ENCODE assay signal across 13 cellular contexts in the genomic region with DNA sequence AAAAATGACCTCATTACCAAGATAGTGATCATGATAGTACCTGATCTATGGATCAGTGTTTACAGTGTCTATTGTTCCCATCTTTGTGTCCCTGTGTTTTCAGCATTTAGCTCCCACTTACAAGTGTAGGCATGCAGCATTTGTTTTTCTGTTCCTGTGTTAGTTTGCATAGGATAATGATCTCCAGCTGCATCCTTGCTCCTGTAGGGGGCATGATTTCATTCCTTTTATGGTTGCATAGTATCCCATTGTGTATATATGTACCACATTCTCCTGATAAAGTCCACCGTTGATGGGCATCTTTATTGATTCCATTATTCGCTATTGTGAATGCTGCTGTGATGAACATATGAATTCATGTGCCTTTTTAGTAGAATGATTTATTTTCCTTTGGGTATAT.
DNase-seq lines count a peak whose midpoint lies in the region; ATAC-seq and TF ChIP-seq lines count a peak whose summit lies in the region.
"Had no signal": no experiment of that assay in that cellular context is flagged by ENCODE, and none has a peak within 500 bp of the region (broad histone marks: within the 10 kb centered on the region; RNA-seq: fewer than 3 reads in every experiment).

No MANE protein-coding gene starts in this region.

- DNase-seq in GM13977 (ENCODE audit: low spot score): no peak
- DNase-seq in MM.1S: no peak
- DNase-seq in astrocyte of the cerebellum (ENCODE audit: low read depth): no peak
- DNase-seq in kidney epithelial cell (ENCODE audit: low read depth): no peak
- no peak for DNase-seq in spleen
- DNase-seq in NCI-H1092 treated with DMSO at 0.1 percent for 48 hours (lab: John Stamatoyannopoulos, UW): no peak
- DNase-seq in NCI-H524 treated with DMSO at 0.1 percent for 48 hours (lab: John Stamatoyannopoulos, UW): no peak
- DNase-seq: activated effector memory CD4-positive, alpha-beta T cell treated with anti-CD3 and anti-CD28 coated beads, Interleukin-2, amount 50 U/mL, for 16 hours; NCI-H1930; upper lobe of right lung had no signal

- no peak overlapping the region for H3K4me2 ChIP-seq in MM.1S (ENCODE audit: low read depth, low read length)
- H3K4me2 ChIP-seq: hepatocyte had no signal

- no peak overlapping the region for H3K4me3 ChIP-seq in MM.1S (ENCODE audit: low read length)
- no peak overlapping the region for H3K4me3 ChIP-seq in astrocyte of the cerebellum (ENCODE audit: low read depth, low read length)
- no peak overlapping the region for H3K4me3 ChIP-seq in kidney epithelial cell (ENCODE audit: low read depth, low read length)
- no peak overlapping the region for H3K4me3 ChIP-seq in spleen
- H3K4me3 ChIP-seq: hepatocyte, upper lobe of right lung had no signal

- H3K27me3 ChIP-seq in MM.1S (replicated peaks; ENCODE audit: insufficient read depth, low read length) (no peaks in the 10 kb centered on the region), kidney epithelial cell (ENCODE audit: control insufficient read depth, insufficient read depth, low read length) (no peaks in the 10 kb centered on the region), spleen (replicated peaks in 1 of 7) (no peaks in the 10 kb centered on the region)
- H3K27me3 ChIP-seq: hepatocyte, upper lobe of right lung had no signal

- H3K27ac ChIP-seq in MM.1S (ENCODE audit: low read length) (no peak overlapping the region), spleen (no peak overlapping the region)
- H3K27ac ChIP-seq: hepatocyte, upper lobe of right lung had no signal

- no peak for ATAC-seq in GM19463 (IDR thresholded peaks at IDR 0.05; ENCODE audit: unreplicated experiment)
- ATAC-seq: activated CD4-positive, CD25-positive, alpha-beta regulatory T cell treated with anti-CD3 and anti-CD28 coated beads, Interleukin-2, amount 50 U/mL, for 24 hours; upper lobe of right lung had no signal

- H3K79me2 ChIP-seq in MM.1S (ENCODE audit: low read length): no peaks in the 10 kb centered on the region
- H3K79me2 ChIP-seq: hepatocyte had no signal

- H3K9ac ChIP-seq in MM.1S (ENCODE audit: low read length): no peak overlapping the region

- in situ Hi-C loops in GM13977 (cut with MboI; ENCODE audit: low pct_unique_long_range_greater_than_20kb, low sequenced_read_pairs, unreplicated experiment): no loop called here
- in situ Hi-C loops in astrocyte of the cerebellum (cut with HindIII; ENCODE audit: low sequenced_read_pairs): no loop called here

- intact Hi-C loops in spleen (cut with DNase I; ENCODE audit: low total_unique reads): no loop called here

- H3K36me3 ChIP-seq in MM.1S (replicated peaks; ENCODE audit: insufficient read depth, low read length) (no peaks in the 10 kb centered on the region), kidney epithelial cell (ENCODE audit: control insufficient read depth, insufficient read depth, low read length) (no peaks in the 10 kb centered on the region), spleen (no peaks in the 10 kb centered on the region)
- H3K36me3 ChIP-seq: upper lobe of right lung had no signal

- TF ChIP-seq POLR2A in spleen (IDR thresholded peaks at IDR 0.05): no peak

- TF ChIP-seq CTCF in GM13977 (IDR thresholded peaks at IDR 0.05; ENCODE audit: extremely low read depth, insufficient read depth, missing control alignments) (peak; percentile 15), MM.1S (IDR thresholded peaks at IDR 0.05; ENCODE audit: low read length) (peak; percentile 25; the same call in 1 of the 2 replicates), astrocyte of the cerebellum (IDR thresholded peaks at IDR 0.05; ENCODE audit: low read depth, low read length, missing control alignments) (peak; percentile 32), kidney epithelial cell (IDR thresholded peaks at IDR 0.05; ENCODE audit: insufficient read depth, low read length, poor library complexity, severe bottlenecking) (peak; percentile 16), spleen (IDR thresholded peaks at IDR 0.05 in 8 of 11, conservative IDR thresholded peaks at IDR 0.05 in 3 of 11) (no peak)

- no peaks in the 10 kb centered on the region for H3K9me3 ChIP-seq in MM.1S (replicated peaks; ENCODE audit: insufficient read depth, low read length)
- peaks cover 0 to 21% (median 13%) of the 10 kb centered on the region in 8 donors for H3K9me3 ChIP-seq in spleen
- H3K9me3 ChIP-seq: upper lobe of right lung had no signal

- H2AFZ ChIP-seq in MM.1S (ENCODE audit: low read length): no peak overlapping the region
- H2AFZ ChIP-seq: hepatocyte had no signal

- H3K9me2 ChIP-seq in MM.1S (replicated peaks; ENCODE audit: insufficient read depth, low read length): no peaks in the 10 kb centered on the region

- H3F3A ChIP-seq in MM.1S (ENCODE audit: insufficient read depth, low read length): no peaks in the 10 kb centered on the region

- no peaks in the 10 kb centered on the region for H3K4me1 ChIP-seq in MM.1S (ENCODE audit: low read length)
- H3K4me1 ChIP-seq in spleen: no peaks in the 10 kb centered on the region
- H3K4me1 ChIP-seq: upper lobe of right lung had no signal

- 96 to 99% (median 97%) methylated on average over 2 of the region's 2 CpGs for WGBS in spleen, 5 donors

- H4K20me1 ChIP-seq in MM.1S (ENCODE audit: insufficient read depth, low read length): no peaks in the 10 kb centered on the region

Comparison
In these comparisons a context has a peak if more than half of its experiments do, and no peak if none do; other contexts are left out.
1. CTCF ChIP-seq: peak in GM13977 (single experiment), MM.1S (single experiment), astrocyte of the cerebellum (single experiment) and kidney epithelial cell (single experiment); none in spleen (0 of 11).